16 cellular contexts compared by ENCODE assay signal in the genomic region with DNA sequence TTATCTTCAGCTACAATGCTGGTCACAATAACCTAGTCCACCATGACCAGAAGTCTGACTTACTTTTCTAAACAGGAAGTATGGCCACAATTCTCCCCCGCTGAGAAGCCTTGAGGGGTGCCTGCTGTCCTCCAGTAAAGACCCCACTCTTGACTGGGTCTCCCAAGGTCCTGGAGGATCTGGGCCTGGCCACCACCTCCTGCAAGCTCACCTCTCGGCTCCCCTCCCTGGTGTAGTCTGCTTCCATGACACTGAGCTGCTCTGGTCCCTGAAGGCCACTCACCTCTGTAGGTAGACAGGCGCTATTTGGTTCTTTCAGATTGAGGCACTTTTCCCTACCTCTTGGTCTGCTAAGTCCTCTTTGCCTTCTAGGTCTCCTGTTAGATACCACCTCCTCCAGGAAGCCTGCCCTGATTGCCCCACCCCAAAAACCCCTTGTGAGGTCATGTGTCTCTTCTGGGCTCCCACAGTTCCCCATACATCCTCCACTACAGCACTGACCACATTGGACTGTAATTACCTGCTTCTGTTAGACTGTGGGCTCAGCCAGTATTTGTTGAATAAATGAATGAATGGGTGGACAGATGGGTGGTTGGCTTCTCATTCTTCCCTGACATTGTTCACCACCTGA.
"Had no signal": no experiment of that assay in that cellular context is flagged by ENCODE, and none has a peak within 500 bp of the region (broad histone marks: within the 10 kb centered on the region; RNA-seq: fewer than 3 reads in every experiment).

No MANE protein-coding gene starts in this region.

- DNase-seq: activated B cell treated with CpG ODN at 0.5 μM for 24 hours; activated CD4-positive, alpha-beta T cell treated with anti-CD3 and anti-CD28 coated beads, Interleukin-2, amount 50 U/mL, for 4 hours; activated gamma-delta T cell treated with Interleukin-2 at 50 U/mL for 16 hours; activated T-cell treated with anti-CD3 and anti-CD28 coated beads, Interleukin-2, amount 50 U/mL, for 4 hours; amniotic stem cell; dermis blood vessel endothelial cell; erythroblast; midbrain; natural killer cell; stimulated activated CD4-positive, alpha-beta T cell treated with anti-CD3 and anti-CD28 coated beads, Interleukin-4, amount 100 ng/mL, for 1 hour; stimulated activated CD8-positive, alpha-beta memory T cell treated with anti-CD3 and anti-CD28 coated beads, Interleukin-4, amount 100 ng/mL, for 48 hours; stimulated activated naive CD8-positive, alpha-beta T cell treated with anti-CD3 and anti-CD28 coated beads, Interleukin-15, Interleukin-2, amounts not matched to agents 100 U/mL and 50 U/mL, for 24 hours; T-helper 17 cell had no signal

- H3K27ac Mint-ChIP-seq: activated B cell treated with CpG ODN at 0.5 μM for 24 hours, natural killer cell, T-helper 17 cell had no signal

- H3K4me3 Mint-ChIP-seq: activated B cell treated with CpG ODN at 0.5 μM for 24 hours; activated T-cell treated with anti-CD3 and anti-CD28 coated beads, Interleukin-2, amount 50 U/mL, for 4 hours; brain; natural killer cell; T-helper 17 cell had no signal

- H3K27me3 ChIP-seq: hepatocyte had no signal

- H3K4me3 ChIP-seq: hepatocyte had no signal

- H3K27me3 Mint-ChIP-seq: T-helper 17 cell had no signal

- H3K27ac ChIP-seq: hepatocyte had no signal

- H3K9me3 Mint-ChIP-seq: activated B cell treated with CpG ODN at 0.5 μM for 24 hours; activated T-cell treated with anti-CD3 and anti-CD28 coated beads, Interleukin-2, amount 50 U/mL, for 4 hours; brain; natural killer cell had no signal

- ATAC-seq: activated T-cell treated with anti-CD3 and anti-CD28 coated beads, Interleukin-2, amount 50 U/mL, for 4 hours; natural killer cell; SK-N-SH treated with all-trans-retinoic acid at 6 μM for 48 hours; stimulated activated naive CD8-positive, alpha-beta T cell treated with anti-CD3 and anti-CD28 coated beads, Interleukin-15, Interleukin-2, amounts not matched to agents 100 U/mL and 50 U/mL, for 24 hours; T-helper 17 cell had no signal

- H3K36me3 Mint-ChIP-seq: brain, natural killer cell had no signal
